36 cellular contexts compared by ENCODE assay signal in the genomic region with DNA sequence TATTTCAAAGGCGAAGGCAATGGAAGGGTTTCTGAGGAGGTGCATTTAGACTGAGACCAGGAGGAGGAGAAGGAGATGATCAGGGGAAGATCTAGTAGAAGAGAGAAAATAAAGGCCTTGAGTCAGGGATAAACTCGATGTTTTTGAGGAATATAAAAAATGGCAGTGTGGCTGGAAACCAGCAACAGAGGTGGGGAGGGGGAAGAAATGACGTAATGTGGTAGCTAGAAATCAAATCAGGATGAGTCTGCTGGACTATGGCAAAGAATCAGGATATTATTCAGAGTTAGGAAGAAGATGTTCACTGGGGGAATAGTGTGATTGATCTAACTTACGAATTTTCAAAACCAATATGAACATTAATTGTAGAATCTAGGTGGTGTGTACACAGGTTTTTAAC.
"Had no signal": no experiment of that assay in that cellular context is flagged by ENCODE, and none has a peak within 500 bp of the region (broad histone marks: within the 10 kb centered on the region; RNA-seq: fewer than 3 reads in every experiment).

No MANE protein-coding gene starts in this region.

- H3K27me3 ChIP-seq: adrenal gland, body of pancreas, brain microvascular endothelial cell, breast epithelium had no signal

- H3K9me3 ChIP-seq: adrenal gland, body of pancreas, breast epithelium had no signal

- H3K4me3 Mint-ChIP-seq: activated B cell treated with CpG ODN at 0.5 μM for 24 hours; activated CD4-positive, alpha-beta memory T cell treated with anti-CD3 and anti-CD28 coated beads for 36 hours; activated CD4-positive, alpha-beta T cell treated with anti-CD3 and anti-CD28 coated beads, Interleukin-2, amount 10 ng/mL, durations not matched to agents 24 days and 14 days; activated CD8-positive, alpha-beta T cell treated with anti-CD3 and anti-CD28 coated beads for 36 hours; activated naive CD4-positive, alpha-beta T cell treated with anti-CD3 and anti-CD28 coated beads for 36 hours; activated naive CD8-positive, alpha-beta T cell treated with anti-CD3 and anti-CD28 coated beads for 36 hours; activated T-cell treated with anti-CD3 and anti-CD28 coated beads, Interleukin-2, amount 50 U/mL, for 4 hours; activated T-cell treated with anti-CD3 and anti-CD28 coated beads, Interleukin-2, amount 50 U/mL, for 72 hours; activated T-helper 1 cell treated with anti-CD3 and anti-CD28 coated beads, Interleukin-12 subunit alpha, Interleukin-12 subunit beta, Interleukin-2, Interleukin-4 antibody, amounts not matched to agents 30 ng/mL and 10 ng/mL and 1 ng/mL, durations not matched to agents 14 hours and 24 hours and 36 hours; activated T-helper 17 cell treated with anti-CD3 and anti-CD28 coated beads, Interleukin-2, amount 50 U/mL, for 72 hours; T-helper 1 cell treated with Interleukin-12 subunit alpha and Interleukin-12 subunit beta and Interleukin-4 antibody, amounts not matched to agents 30 μg/mL and 1 μg/mL, for 36 hours; T-helper 2 cell treated with Interferon-gamma antibody and Interleukin-4, amounts not matched to agents 5 μg/mL and 100 μg/mL, for 36 hours had no signal

- H3K27ac ChIP-seq: adrenal gland, body of pancreas, brain microvascular endothelial cell, breast epithelium, VCaP had no signal

- H3K4me1 Mint-ChIP-seq: activated B cell treated with CpG ODN at 0.5 μM for 24 hours; activated CD4-positive, alpha-beta T cell treated with anti-CD3 and anti-CD28 coated beads, Interleukin-2, amount 10 ng/mL, durations not matched to agents 24 days and 14 days; activated naive CD8-positive, alpha-beta T cell treated with anti-CD3 and anti-CD28 coated beads for 36 hours; activated T-helper 17 cell treated with anti-CD3 and anti-CD28 coated beads, Interleukin-2, amount 50 U/mL, for 72 hours had no signal

- H3K27ac Mint-ChIP-seq: activated B cell treated with CpG ODN at 0.5 μM for 24 hours; activated CD4-positive, alpha-beta memory T cell treated with anti-CD3 and anti-CD28 coated beads for 36 hours; activated CD4-positive, alpha-beta T cell treated with anti-CD3 and anti-CD28 coated beads, Interleukin-2, amount 10 ng/mL, durations not matched to agents 24 days and 14 days; activated CD8-positive, alpha-beta T cell treated with anti-CD3 and anti-CD28 coated beads for 36 hours; activated naive CD4-positive, alpha-beta T cell treated with anti-CD3 and anti-CD28 coated beads for 36 hours; activated naive CD4-positive, alpha-beta T cell treated with anti-CD3 and anti-CD28 coated beads, Interleukin-2, amount 50 U/mL, for 72 hours; activated naive CD8-positive, alpha-beta T cell treated with anti-CD3 and anti-CD28 coated beads for 36 hours; activated T-cell treated with anti-CD3 and anti-CD28 coated beads, Interleukin-2, amount 50 U/mL, for 72 hours; activated T-helper 1 cell treated with anti-CD3 and anti-CD28 coated beads, Interleukin-12 subunit alpha, Interleukin-12 subunit beta, Interleukin-2, Interleukin-4 antibody, amounts not matched to agents 30 ng/mL and 10 ng/mL and 1 ng/mL, durations not matched to agents 14 hours and 24 hours and 36 hours; activated T-helper 17 cell treated with anti-CD3 and anti-CD28 coated beads, Interleukin-2, amount 50 U/mL, for 72 hours; T-helper 1 cell treated with Interleukin-12 subunit alpha and Interleukin-12 subunit beta and Interleukin-4 antibody, amounts not matched to agents 30 μg/mL and 1 μg/mL, for 36 hours; T-helper 2 cell treated with Interferon-gamma antibody and Interleukin-4, amounts not matched to agents 5 μg/mL and 100 μg/mL, for 36 hours had no signal

- H3K4me1 ChIP-seq: body of pancreas, breast epithelium had no signal

- H3K36me3 Mint-ChIP-seq: activated CD4-positive, alpha-beta memory T cell treated with anti-CD3 and anti-CD28 coated beads for 36 hours; activated naive CD8-positive, alpha-beta T cell treated with anti-CD3 and anti-CD28 coated beads for 36 hours had no signal

- FAIRE-seq: astrocyte, TTC549 had no signal

- H3K36me3 ChIP-seq: adrenal gland, brain microvascular endothelial cell, breast epithelium had no signal

- DNase-seq: activated B cell treated with CpG ODN at 0.5 μM for 24 hours; activated CD4-positive, alpha-beta memory T cell treated with anti-CD3 and anti-CD28 coated beads for 36 hours; activated CD4-positive, alpha-beta T cell treated with anti-CD3 and anti-CD28 coated beads for 4 hours; activated CD4-positive, alpha-beta T cell treated with anti-CD3 and anti-CD28 coated beads, Interleukin-2, amount 10 ng/mL, durations not matched to agents 24 days and 14 days; activated CD4-positive, alpha-beta T cell treated with anti-CD3 and anti-CD28 coated beads, Interleukin-2, amount 50 U/mL, for 1 hour; activated CD4-positive, alpha-beta T cell treated with anti-CD3 and anti-CD28 coated beads, Interleukin-2, amount 50 U/mL, for 4 hours; activated CD4-positive, CD25-positive, alpha-beta regulatory T cell treated with anti-CD3 and anti-CD28 coated beads, Interleukin-2, amount 50 U/mL, for 72 hours; activated CD8-positive, alpha-beta memory T cell treated with anti-CD3 and anti-CD28 coated beads, Interleukin-2, amount 50 U/mL, for 4 hours; activated CD8-positive, alpha-beta T cell treated with anti-CD3 and anti-CD28 coated beads for 36 hours; activated effector memory CD4-positive, alpha-beta T cell treated with anti-CD3 and anti-CD28 coated beads, Interleukin-2, amount 50 U/mL, for 16 hours; activated gamma-delta T cell treated with Interleukin-2 at 50 U/mL for 16 hours; activated naive CD4-positive, alpha-beta T cell; activated naive CD4-positive, alpha-beta T cell treated with anti-CD3 and anti-CD28 coated beads for 36 hours; activated naive CD4-positive, alpha-beta T cell treated with anti-CD3 and anti-CD28 coated beads, Interleukin-2, amount 50 U/mL, for 16 hours; activated naive CD8-positive, alpha-beta T cell treated with anti-CD3 and anti-CD28 coated beads for 36 hours; activated T-cell treated with anti-CD3 and anti-CD28 coated beads for 4 hours; activated T-cell treated with anti-CD3 and anti-CD28 coated beads, Interleukin-2, amount 50 U/mL, for 1 hour; activated T-cell treated with anti-CD3 and anti-CD28 coated beads, Interleukin-2, amount 50 U/mL, for 4 hours; activated T-cell treated with anti-CD3 and anti-CD28 coated beads, Interleukin-2, amount 50 U/mL, for 72 hours; adrenal gland; amniotic stem cell; aorta; body of pancreas; brain microvascular endothelial cell; central memory CD4-positive, alpha-beta T cell; T-helper 2 cell; T-helper 9 cell had no signal

- H3K4me3 ChIP-seq: adrenal gland, body of pancreas, breast epithelium had no signal

- H3K27me3 Mint-ChIP-seq: activated B cell treated with CpG ODN at 0.5 μM for 24 hours; activated CD4-positive, alpha-beta memory T cell treated with anti-CD3 and anti-CD28 coated beads for 36 hours; activated CD4-positive, alpha-beta T cell treated with anti-CD3 and anti-CD28 coated beads, Interleukin-2, amount 10 ng/mL, durations not matched to agents 24 days and 14 days; activated CD8-positive, alpha-beta T cell treated with anti-CD3 and anti-CD28 coated beads for 36 hours; activated naive CD8-positive, alpha-beta T cell treated with anti-CD3 and anti-CD28 coated beads for 36 hours; activated T-helper 17 cell treated with anti-CD3 and anti-CD28 coated beads, Interleukin-2, amount 50 U/mL, for 72 hours had no signal
